In genomic region chr7:47221826-47222225, GRCh38 we compare ENCODE assay signal across 28 cellular contexts.
"Had no signal": no experiment of that assay in that cellular context is flagged by ENCODE, and none has a peak within 500 bp of the region (broad histone marks: within the 10 kb centered on the region; RNA-seq: fewer than 3 reads in every experiment).

No MANE protein-coding gene starts in this region.

- H3K9me3 ChIP-seq: left lung, lower lobe of right lung, pancreas, prostate gland, testis, thyroid gland, transverse colon, upper lobe of right lung had no signal

- H3K36me3 ChIP-seq: left lung, lower lobe of right lung, pancreas, prostate gland, thyroid gland, transverse colon, upper lobe of right lung had no signal

- H3K4me1 ChIP-seq: lower lobe of right lung, pancreas, prostate gland, testis, upper lobe of right lung had no signal

- H3K27me3 ChIP-seq: left lung, pancreas, testis, thyroid gland, transverse colon, upper lobe of right lung had no signal

- ATAC-seq: left colon; left lung; lower lobe of right lung; naive thymus-derived CD8-positive, alpha-beta T cell; pancreas; right cardiac atrium; sciatic nerve; stimulated activated naive B cell treated with anti-CD40 and anti-IgM and Interleukin-4, amounts not matched to agents 10 μg/mL and 1 μg/mL and 100 μg/mL, for 72 hours; upper lobe of right lung had no signal

- H3K4me3 ChIP-seq: left lung, lower lobe of right lung, pancreas, prostate gland, skin epidermis, testis, thyroid gland, transverse colon, upper lobe of right lung had no signal

- H3K27ac ChIP-seq: left lung, lower lobe of right lung, pancreas, prostate gland, skin epidermis, testis, thyroid gland, transverse colon, upper lobe of right lung had no signal

- DNase-seq: hypothalamus; immature natural killer cell; kidney; left colon; left lung; lower lobe of right lung; mammary epithelial cell; mesenchymal stem cell; naive thymus-derived CD8-positive, alpha-beta T cell; nucleus accumbens; pancreas; posterior cingulate gyrus; retina; right cardiac atrium; stimulated activated CD4-positive, alpha-beta T cell treated with anti-CD3 and anti-CD28 coated beads, Interleukin-12 subunit alpha, Interleukin-12 subunit beta, amount 100 ng/mL, for 4 hours; stimulated activated CD4-positive, alpha-beta T cell treated with anti-CD3 and anti-CD28 coated beads, Interleukin-15, amount 100 ng/mL, for 24 hours; stimulated activated CD4-positive, alpha-beta T cell treated with anti-CD3 and anti-CD28 coated beads, Interleukin-2, amount 100 ng/mL, for 24 hours; stimulated activated CD4-positive, alpha-beta T cell treated with anti-CD3 and anti-CD28 coated beads, Interleukin-4, amount 100 ng/mL, for 1 hour; stimulated activated naive B cell treated with anti-CD40 and anti-IgM and Interleukin-4, amounts not matched to agents 10 μg/mL and 1 μg/mL and 100 μg/mL, for 72 hours; testis; thyroid gland; transverse colon; upper lobe of right lung had no signal

- FAIRE-seq: islet of Langerhans, kidney, pancreas, urothelium cell line had no signal
